In genomic region chr12:106107566-106107965, GRCh38 we compare ENCODE assay signal across 14 cellular contexts. TPM values are rescaled to one million over a fixed set of nuclear protein-coding genes. Genes with fewer than 3 reads are reported as not detected.
A peak's percentile ranks its signal among the peaks of the same experiment; 100 is the strongest.
DNase-seq lines count a peak whose midpoint lies in the region; ATAC-seq, FAIRE-seq and TF ChIP-seq lines count a peak whose summit lies in the region.
"Had no signal": no experiment of that assay in that cellular context is flagged by ENCODE, and none has a peak within 500 bp of the region (broad histone marks: within the 10 kb centered on the region; RNA-seq: fewer than 3 reads in every experiment).

No MANE protein-coding gene starts in this region.

- no peak overlapping the region for H4K8ac ChIP-seq in H1 (ENCODE audit: extremely low read depth, insufficient read depth, low read length)

- H3K79me1 ChIP-seq in H1 (ENCODE audit: low read depth, low read length), result peaks cover 4% of the 10 kb centered on the region; the same call in 1 of the 2 replicates

- H2AFZ ChIP-seq in H1 (ENCODE audit: low read length), result no peak overlapping the region

- H3K23ac ChIP-seq in H1 (ENCODE audit: insufficient read length), result no peak overlapping the region

- no peaks in the 10 kb centered on the region for H3K36me3 ChIP-seq in cardiac muscle cell
- H3K36me3 ChIP-seq in H1 (ENCODE audit: control insufficient read depth in 2 of 4, insufficient read depth in 4 of 4, low read length in 3 of 4), result peaks cover 0 to 4% (median 1%) of the 10 kb centered on the region in 4 experiments; a peak in 3 of 8 replicates
- no peaks in the 10 kb centered on the region for H3K36me3 ChIP-seq in aorta (ENCODE audit: control insufficient read depth in 1 of 2, insufficient read depth in 2 of 2, low read length in 1 of 2)

- peak overlapping the region; percentile 34 to 52; a peak in 1 of 4 replicates for H3K4me2 ChIP-seq in H1 (ENCODE audit: insufficient read depth in 1 of 2, low read depth in 2 of 2, low read length in 2 of 2)

- 72% methylated on average over 2 of the region's 2 CpGs; no CpG with 5 or more reads in 1 of the 2 experiments for WGBS in H1 (ENCODE audit: extremely low coverage in 1 of 2, insufficient coverage in 1 of 2, insufficient read length in 1 of 2, insufficient replicate concordance in 2 of 2, low coverage in 1 of 2, low lambda C conversion rate in 2 of 2, missing lambda C conversion rate in 1 of 2), 2 experiments
- WGBS in aorta, 2 donors, result 6 to 23% methylated on average over 2 of the region's 2 CpGs

- intact Hi-C loops in Right ventricle myocardium superior (cut with DNase I), result no loop called here
- intact Hi-C loops in aorta (cut with DNase I), result no loop called here

- H2BK120ac ChIP-seq in H1 (replicated peaks; ENCODE audit: low read depth, low read length), result no peak overlapping the region

- POLR2A ChIA-PET in H1 (lab: Charles Lee; ENCODE audit: partially characterized antibody), result interaction anchor here (1.2 to 4.4 kb wide), 8 partner anchors 9 to 32 kb away, joined by 3 to 28 read pairs (median 8); partner anchors contain the start of gene NUAK1

- H2BK12ac ChIP-seq in H1 (ENCODE audit: low read depth, low read length), result peak overlapping the region; percentile 20; the same call in 1 of the 2 replicates

- H4K20me1 ChIP-seq in H1 (replicated peaks in 1 of 2; ENCODE audit: control insufficient read depth in 1 of 2, insufficient read depth in 2 of 2, low read length in 2 of 2), result peaks cover 0 to 2% of the 10 kb centered on the region in 2 experiments

- H3K27me3 ChIP-seq in cardiac muscle cell (no peaks in the 10 kb centered on the region), H1 (replicated peaks in 1 of 4; ENCODE audit: control insufficient read depth in 3 of 4, extremely low read depth in 1 of 4, insufficient read depth in 3 of 4, low read length in 3 of 4) (no peaks in the 10 kb centered on the region), aorta (ENCODE audit: control insufficient read depth in 1 of 2, insufficient read depth in 2 of 2, low read length in 1 of 2) (no peaks in the 10 kb centered on the region)

- DNase-seq in cardiac muscle cell (ENCODE audit: low read depth in 1 of 2, low spot score in 1 of 2), result peak in 1 of 2 donors; percentile 26
- no peak for DNase-seq in Right ventricle myocardium superior
- no peak for DNase-seq in H1 (ENCODE audit: low read depth in 1 of 2, low spot score in 2 of 2)
- DNase-seq in aorta, result no peak
- DNase-seq in effector CD8-positive, alpha-beta T cell (lab: John Stamatoyannopoulos, UW), result no peak
- DNase-seq in amygdala (lab: John Stamatoyannopoulos, UW), result no peak
- DNase-seq in SHP77 treated with DMSO at 0.1 percent for 48 hours (lab: John Stamatoyannopoulos, UW), result no peak
- DNase-seq: 8988T; activated CD4-positive, alpha-beta memory T cell treated with anti-CD3 and anti-CD28 coated beads for 36 hours; erythroblast; left cardiac atrium had no signal

- H2AK5ac ChIP-seq in H1 (ENCODE audit: low read depth, low read length), result no peak overlapping the region

- H3K9me3 Mint-ChIP-seq in nephron, result no peaks in the 10 kb centered on the region
- H3K9me3 Mint-ChIP-seq: activated CD4-positive, alpha-beta memory T cell treated with anti-CD3 and anti-CD28 coated beads for 36 hours; activated naive CD4-positive, alpha-beta T cell treated with anti-CD3 and anti-CD28 coated beads, Interleukin-2, amount 50 U/mL, for 72 hours had no signal

- H3K4me3 ChIP-seq in cardiac muscle cell (no peak overlapping the region), H1 (ENCODE audit: extremely low read depth in 1 of 4, insufficient read depth in 2 of 4, low read depth in 3 of 4, low read length in 4 of 4) (no peak overlapping the region), aorta (ENCODE audit: low read length in 2 of 2) (no peak overlapping the region)
- H3K4me3 ChIP-seq: K562 had no signal

- no peak for TF ChIP-seq POLR2A in H1 (IDR thresholded peaks at IDR 0.05; ENCODE audit: control extremely low read depth in 1 of 2, low read depth in 2 of 2, low read length in 2 of 2)

- no peaks in the 10 kb centered on the region for H3K23me2 ChIP-seq in H1 (ENCODE audit: low read depth, low read length)

- peaks cover 0 to 57% of the 10 kb centered on the region in 2 experiments; a peak in 2 of 4 replicates for H3K79me2 ChIP-seq in H1 (ENCODE audit: control insufficient read depth in 1 of 2, insufficient read depth in 2 of 2, low read length in 2 of 2)

- no peak overlapping the region for H3K9ac ChIP-seq in H1 (replicated peaks in 1 of 4; ENCODE audit: extremely low read depth in 1 of 4, low read depth in 3 of 4, low read length in 3 of 4)

- H3K36me3 Mint-ChIP-seq in nephron (ENCODE audit: low read depth), result peaks cover 10% of the 10 kb centered on the region
- H3K36me3 Mint-ChIP-seq: activated CD4-positive, alpha-beta memory T cell treated with anti-CD3 and anti-CD28 coated beads for 36 hours; activated naive CD4-positive, alpha-beta T cell treated with anti-CD3 and anti-CD28 coated beads, Interleukin-2, amount 50 U/mL, for 72 hours had no signal

- no peak overlapping the region for H3K4ac ChIP-seq in H1 (replicated peaks; ENCODE audit: insufficient read length, low read depth, low read length)

- no peak overlapping the region for H3K14ac ChIP-seq in H1 (ENCODE audit: insufficient read length)

- no peak for TF ChIP-seq RAD21 in H1 (IDR thresholded peaks at IDR 0.05 in 1 of 2, conservative IDR thresholded peaks at IDR 0.05 in 1 of 2; ENCODE audit: low read depth in 2 of 2, low read length in 2 of 2)

- H2BK20ac ChIP-seq in H1 (ENCODE audit: low read length), result peak overlapping the region; percentile 26; the same call in 1 of the 2 replicates

- ATAC-seq in Right ventricle myocardium superior (ENCODE audit: poor library complexity) (no peak), aorta (ENCODE audit: low FRiP score) (peak; percentile 36)
- ATAC-seq: K562 had no signal

- no peak for TF ChIP-seq EP300 in H1 (IDR thresholded peaks at IDR 0.05; ENCODE audit: borderline replicate concordance in 1 of 2, low read depth in 2 of 2, low read length in 2 of 2)

- CTCF ChIA-PET in H1 (lab: Charles Lee; ENCODE audit: partially characterized antibody), result interaction anchor here (0.6 to 3.3 kb wide), 16 partner anchors 10 to 402 kb away, joined by 3 to 17 read pairs (median 4); no protein-coding TSS in a partner anchor

- H3K27ac Mint-ChIP-seq in nephron, result peak overlapping the region; percentile 83 to 95 (median 93)
- H3K27ac Mint-ChIP-seq: activated CD4-positive, alpha-beta memory T cell treated with anti-CD3 and anti-CD28 coated beads for 36 hours; activated naive CD4-positive, alpha-beta T cell treated with anti-CD3 and anti-CD28 coated beads, Interleukin-2, amount 50 U/mL, for 72 hours had no signal

- 0 out of 2 replicates have a peak overlapping the region, but pooled peaks have one; percentile 20 for H2BK15ac ChIP-seq in H1 (ENCODE audit: low read length)

- H3K9me3 ChIP-seq in cardiac muscle cell (ENCODE audit: low read depth) (no peaks in the 10 kb centered on the region), H1 (ENCODE audit: insufficient read depth in 2 of 2, low read depth in 1 of 2, low read length in 1 of 2) (no peaks in the 10 kb centered on the region), aorta (ENCODE audit: control insufficient read depth, low read length) (no peaks in the 10 kb centered on the region)

- no peak overlapping the region for H4K91ac ChIP-seq in H1 (replicated peaks; ENCODE audit: insufficient read length, low read length)

- peaks cover 72% of the 10 kb centered on the region for H3K4me1 Mint-ChIP-seq in nephron

- no peak for FAIRE-seq in H1 (lab: Jason Lieb, UNC)
- FAIRE-seq: K562 had no signal

- peak overlapping the region in 1 of 3 experiments; percentile 12 for H3K4me3 Mint-ChIP-seq in nephron
- H3K4me3 Mint-ChIP-seq: activated CD4-positive, alpha-beta memory T cell treated with anti-CD3 and anti-CD28 coated beads for 36 hours had no signal

- H3K27ac ChIP-seq in cardiac muscle cell (peak overlapping the region; percentile 18), H1 (ENCODE audit: low read depth, low read length) (peak overlapping the region; percentile 39; the same call in 1 of the 2 replicates), aorta (ENCODE audit: low read depth in 1 of 2, low read length in 2 of 2) (peak overlapping the region; percentile 85 to 91)

- no peak overlapping the region for H4K5ac ChIP-seq in H1 (ENCODE audit: insufficient read length, low read depth, low read length)

- TF ChIP-seq CTCF in cardiac muscle cell (IDR thresholded peaks at IDR 0.05; ENCODE audit: low read depth, low read length) (no peak), H1 (IDR thresholded peaks at IDR 0.05; ENCODE audit: control extremely low read depth in 1 of 3, insufficient read depth in 1 of 3, low read depth in 1 of 3, low read length in 3 of 3) (no peak), nephron (IDR thresholded peaks at IDR 0.05; ENCODE audit: unreplicated experiment in 3 of 3) (no peak)

- no peak overlapping the region for H3K18ac ChIP-seq in H1 (ENCODE audit: extremely low read depth, low read length)

- H3K4me1 ChIP-seq in cardiac muscle cell (ENCODE audit: low read depth), result peaks cover 23% of the 10 kb centered on the region
- peaks cover 23 to 44% (median 42%) of the 10 kb centered on the region in 4 experiments for H3K4me1 ChIP-seq in H1 (replicated peaks in 1 of 4; ENCODE audit: control insufficient read depth in 3 of 4, insufficient read depth in 4 of 4, low read length in 3 of 4)
- peaks cover 3 to 22% of the 10 kb centered on the region in 2 donors for H3K4me1 ChIP-seq in aorta (ENCODE audit: control insufficient read depth in 1 of 2, insufficient read depth in 2 of 2, low read length in 2 of 2)

- H3K56ac ChIP-seq in H1 (replicated peaks; ENCODE audit: insufficient read length, low read depth, low read length), result no peak overlapping the region

- H2BK5ac ChIP-seq in H1 (ENCODE audit: low read depth, low read length), result peak overlapping the region; percentile 87; the same call in 1 of the 2 replicates

- H3K27me3 Mint-ChIP-seq in nephron (ENCODE audit: low read depth), result no peaks in the 10 kb centered on the region

TF ChIP-seq in H1, 55 proteins besides CTCF, POLR2A, EP300 and RAD21 (continues in another document):
- TF ChIP-seq KDM4A (IDR thresholded peaks at IDR 0.05; ENCODE audit: low read depth, low read length, severe bottlenecking), result no peak
- no peak for TF ChIP-seq SUZ12 (IDR thresholded peaks at IDR 0.05; ENCODE audit: low read length)

RNA-seq across cellular contexts. Expression of gene NUAK1, which starts 31.2 kb away (rescaled TPM):
- total RNA-seq in cardiac muscle cell (6.1 and 7.2 TPM in 2 replicates), Right ventricle myocardium superior (33.6 TPM), aorta (10 to 100 TPM; 28.2 to 37.7 TPM)
- polyA plus RNA-seq in cardiac muscle cell (2.9 and 4.8 TPM in 2 replicates), H1 (2011; rRNA removed) (6.7 and 7.7 TPM in 2 replicates), aorta (1 to 10 TPM; 5.3 to 8.7 TPM)
- total RNA-seq in H1 (2021; fragmentation: NEBNext Ultra II Directional; extraction: Animal tissue kit (Norgen Biotek cat#: 25700)), result 18.2 and 18.9 TPM in 2 replicates
- polyA plus RNA-seq in H1 (2011; cell fraction: cytosol; rRNA removed), result 7.7 TPM
- 13.5 TPM for polyA plus RNA-seq in H1 (2011; cell fraction: nucleus; rRNA removed)
- polyA plus RNA-seq in H1 (2012, experiment 1 of 2), result 6.6 to 13.0 TPM (median 9.9 TPM) in 4 replicates
- 4.0 TPM for polyA plus RNA-seq in H1 (2012, experiment 2 of 2)
- 6.9 TPM for polyA plus RNA-seq in H1 (2013, experiment 1 of 2)
- 6.9 TPM for polyA plus RNA-seq in H1 (2013, experiment 2 of 2)
- 21.4 and 22.7 TPM in 2 replicates for polyA minus RNA-seq in H1 (2011; rRNA and poly(A)+ RNA removed)
- polyA minus RNA-seq in H1 (2011; cell fraction: cytosol; rRNA and poly(A)+ RNA removed), result 12.1 TPM
- 14.6 TPM for polyA minus RNA-seq in H1 (2011; cell fraction: nucleus; rRNA and poly(A)+ RNA removed)
- total RNA-seq: activated naive CD4-positive, alpha-beta T cell treated with anti-CD3 and anti-CD28 coated beads, Interleukin-2, amount 50 U/mL, for 72 hours had no signal
- polyA plus RNA-seq: K562 had no signal

Comparison
In these comparisons a context has a peak if more than half of its experiments do, and no peak if none do; other contexts are left out.
1. H3K27ac ChIP-seq: peak in every context shown above with its lines; median percentile 88 in aorta; 39 in H1; 18 in cardiac muscle cell.